In the genomic region with DNA sequence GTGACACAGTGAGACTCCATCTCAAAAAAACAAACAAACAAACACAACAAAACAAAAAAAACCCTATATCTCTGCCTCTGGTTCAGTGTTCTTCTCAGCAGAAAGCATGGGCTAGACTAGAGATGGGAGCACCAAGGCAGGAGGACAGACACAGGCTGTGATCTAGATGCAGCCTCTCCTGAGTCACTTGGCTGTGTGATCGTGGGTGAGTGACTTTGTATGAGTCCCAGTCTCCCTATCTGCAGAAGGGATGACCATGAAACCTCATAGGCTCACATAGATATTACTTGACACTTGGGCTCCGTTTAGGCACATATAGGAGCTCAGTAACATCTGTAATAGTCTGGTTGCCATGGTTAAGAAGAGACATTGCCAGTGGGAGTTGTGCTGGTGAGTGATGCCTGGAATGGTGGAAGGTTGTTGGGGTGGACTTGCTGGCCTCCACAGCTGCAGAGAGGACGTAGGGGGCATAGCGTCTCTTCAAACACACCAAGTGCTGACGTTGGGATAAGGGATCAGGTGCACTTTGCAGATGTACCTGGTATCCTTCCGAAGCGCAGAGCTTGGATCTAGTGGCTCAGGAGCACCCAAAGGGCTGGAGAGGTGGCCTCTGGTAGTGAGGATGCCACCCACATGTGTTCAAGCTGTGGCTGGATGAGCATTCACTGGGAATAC, we compare ENCODE assay signal across 19 cellular contexts.
DNase-seq lines count a peak whose midpoint lies in the region; TF ChIP-seq lines count a peak whose summit lies in the region.
"Had no signal": no experiment of that assay in that cellular context is flagged by ENCODE, and none has a peak within 500 bp of the region (broad histone marks: within the 10 kb centered on the region; RNA-seq: fewer than 3 reads in every experiment).

No MANE protein-coding gene starts in this region.

- H3K4me1 ChIP-seq in iPS-20b (ENCODE audit: insufficient read depth, low read length) (peaks cover 32% of the 10 kb centered on the region), spleen (peaks cover 0 to 12% (median 1%) of the 10 kb centered on the region in 6 donors)
- H3K4me1 ChIP-seq in CD4-positive, alpha-beta memory T cell (ENCODE audit: insufficient read depth, low read length) = no peaks in the 10 kb centered on the region
- H3K4me1 ChIP-seq: prostate gland had no signal

- peak; percentile 1 for DNase-seq in T-helper 2 cell treated with Interferon-gamma antibody and Interleukin-4, amounts not matched to agents 5 μg/mL and 100 μg/mL, for 36 hours (ENCODE audit: low spot score)
- DNase-seq in T-helper 2 cell (no peak), spleen (peak; percentile 36), DMS79 (lab: John Stamatoyannopoulos, UW) (no peak), GM10248 (ENCODE audit: extremely low spot score) (no peak)
- DNase-seq in CD4-positive, alpha-beta memory T cell = no peak
- DNase-seq: activated naive CD4-positive, alpha-beta T cell treated with anti-CD3 and anti-CD28 coated beads, Interleukin-2, amount 50 U/mL, for 16 hours; activated T-cell treated with anti-CD3 and anti-CD28 coated beads, Interleukin-2, amount 50 U/mL, for 48 hours; brain microvascular endothelial cell; DMS 273 treated with DMSO at 0.1 percent for 48 hours; GF-D8; naive B cell; NCI-H1694; NCI-H446 had no signal

- H3K27ac Mint-ChIP-seq in T-helper 2 cell treated with Interferon-gamma antibody and Interleukin-4, amounts not matched to agents 5 μg/mL and 100 μg/mL, for 36 hours = no peak overlapping the region
- H3K27ac Mint-ChIP-seq in CD4-positive, alpha-beta memory T cell = no peak overlapping the region
- H3K27ac Mint-ChIP-seq: naive B cell had no signal

- H3K9me3 Mint-ChIP-seq in T-helper 2 cell treated with Interferon-gamma antibody and Interleukin-4, amounts not matched to agents 5 μg/mL and 100 μg/mL, for 36 hours = no peaks in the 10 kb centered on the region
- peaks cover 0 to 5% (median 0%) of the 10 kb centered on the region in 8 donors for H3K9me3 Mint-ChIP-seq in CD4-positive, alpha-beta memory T cell
- H3K9me3 Mint-ChIP-seq: naive B cell had no signal

- H3K27ac ChIP-seq in angular gyrus (ENCODE audit: low read depth, low read length) (peak overlapping the region; percentile 2), iPS-20b (ENCODE audit: low read length) (peak overlapping the region; percentile 49), spleen (no peak overlapping the region)
- no peak overlapping the region for H3K27ac ChIP-seq in CD4-positive, alpha-beta memory T cell (ENCODE audit: low read depth, low read length)
- H3K27ac ChIP-seq: 22Rv1, prostate gland, thoracic aorta had no signal

- H3K4me3 ChIP-seq in iPS-20b (ENCODE audit: low read length) (no peak overlapping the region), spleen (no peak overlapping the region)
- no peak overlapping the region for H3K4me3 ChIP-seq in CD4-positive, alpha-beta memory T cell (ENCODE audit: low read length in 2 of 2)
- H3K4me3 ChIP-seq: prostate gland, thoracic aorta had no signal

- intact Hi-C loops in spleen (cut with DNase I; ENCODE audit: low total_unique reads) = no loop called here
- intact Hi-C loops in CD4-positive, alpha-beta memory T cell (cut with micrococcal nuclease) = no loop called here

- POLR2A ChIA-PET in GM10248 (lab: Yijun Ruan, JAX) = no interaction called here
- POLR2A ChIA-PET in CD4-positive, alpha-beta memory T cell (lab: Charles Lee; ENCODE audit: partially characterized antibody) = no interaction called here

- H3K27me3 ChIP-seq in iPS-20b (ENCODE audit: insufficient read depth, low read length) (0 out of 2 replicates have a peak, but pooled peaks cover 7% of the 10 kb centered on the region), spleen (replicated peaks in 1 of 7) (no peaks in the 10 kb centered on the region)
- no peaks in the 10 kb centered on the region for H3K27me3 ChIP-seq in CD4-positive, alpha-beta memory T cell (ENCODE audit: insufficient read depth, low read length)
- H3K27me3 ChIP-seq: brain microvascular endothelial cell had no signal

- H3K9me3 ChIP-seq in iPS-20b (ENCODE audit: insufficient read depth, low read depth, low read length) (no peaks in the 10 kb centered on the region), spleen (no peaks in the 10 kb centered on the region)
- H3K9me3 ChIP-seq in CD4-positive, alpha-beta memory T cell (ENCODE audit: control insufficient read depth in 1 of 2, low read length in 2 of 2) = no peaks in the 10 kb centered on the region
- H3K9me3 ChIP-seq: prostate gland, thoracic aorta had no signal

- no peak overlapping the region for H3K4me3 Mint-ChIP-seq in T-helper 2 cell treated with Interferon-gamma antibody and Interleukin-4, amounts not matched to agents 5 μg/mL and 100 μg/mL, for 36 hours
- no peak overlapping the region for H3K4me3 Mint-ChIP-seq in CD4-positive, alpha-beta memory T cell
- H3K4me3 Mint-ChIP-seq: naive B cell had no signal

- no peak for TF ChIP-seq POLR2A in spleen (IDR thresholded peaks at IDR 0.05)

- peak overlapping the region; percentile 49; the same call in 1 of the 2 replicates for H3K9ac ChIP-seq in iPS-20b (ENCODE audit: low read depth, low read length)

- WGBS in spleen, 5 donors = 80 to 94% (median 91%) methylated on average over 7 of the region's 7 CpGs

- H3K36me3 Mint-ChIP-seq in T-helper 2 cell treated with Interferon-gamma antibody and Interleukin-4, amounts not matched to agents 5 μg/mL and 100 μg/mL, for 36 hours (ENCODE audit: low read depth) = no peaks in the 10 kb centered on the region
- no peaks in the 10 kb centered on the region for H3K36me3 Mint-ChIP-seq in CD4-positive, alpha-beta memory T cell
- H3K36me3 Mint-ChIP-seq: naive B cell had no signal

- TF ChIP-seq CTCF in spleen (IDR thresholded peaks at IDR 0.05 in 8 of 11, conservative IDR thresholded peaks at IDR 0.05 in 3 of 11) (no peak), GM10248 (IDR thresholded peaks at IDR 0.05; ENCODE audit: control extremely low read depth, extremely low read depth, low read depth, missing control alignments) (no peak)

- H3K36me3 ChIP-seq in iPS-20b (ENCODE audit: insufficient read depth, low read depth, low read length) = no peaks in the 10 kb centered on the region
- H3K36me3 ChIP-seq in spleen = no peaks in the 10 kb centered on the region
- H3K36me3 ChIP-seq in CD4-positive, alpha-beta memory T cell (ENCODE audit: insufficient read depth, low read length) = no peaks in the 10 kb centered on the region
- H3K36me3 ChIP-seq: brain microvascular endothelial cell, prostate gland, thoracic aorta had no signal

- no peaks in the 10 kb centered on the region for H3K4me1 Mint-ChIP-seq in T-helper 2 cell treated with Interferon-gamma antibody and Interleukin-4, amounts not matched to agents 5 μg/mL and 100 μg/mL, for 36 hours (ENCODE audit: low read depth)
- no peaks in the 10 kb centered on the region for H3K4me1 Mint-ChIP-seq in CD4-positive, alpha-beta memory T cell

- CTCF ChIA-PET in GM10248 (lab: Yijun Ruan, JAX) = no interaction called here
- CTCF ChIA-PET in CD4-positive, alpha-beta memory T cell (lab: Charles Lee; ENCODE audit: partially characterized antibody) = no interaction called here

- peaks cover 35% of the 10 kb centered on the region for H3K27me3 Mint-ChIP-seq in T-helper 2 cell treated with Interferon-gamma antibody and Interleukin-4, amounts not matched to agents 5 μg/mL and 100 μg/mL, for 36 hours (ENCODE audit: low read depth)
- peaks cover 0 to 2% of the 10 kb centered on the region in 2 donors for H3K27me3 Mint-ChIP-seq in CD4-positive, alpha-beta memory T cell

Comparison
In these comparisons a context has a peak if more than half of its experiments do, and no peak if none do; other contexts are left out.
1. DNase-seq: peak in T-helper 2 cell treated with Interferon-gamma antibody and Interleukin-4, amounts not matched to agents 5 μg/mL and 100 μg/mL, for 36 hours (single experiment) and spleen (single experiment); none in T-helper 2 cell (0 of 5), DMS79 (single experiment), GM10248 (single experiment) and CD4-positive, alpha-beta memory T cell (0 of 5).
2. H3K27ac ChIP-seq: peak in angular gyrus (single experiment) and iPS-20b (single experiment); none in spleen (0 of 8) and CD4-positive, alpha-beta memory T cell (single experiment).